Comparison of ENCODE assay signal across 11 cellular contexts in genomic region chr15:101070024-101070423, GRCh38.
DNase-seq lines count a peak whose midpoint lies in the region; ATAC-seq, FAIRE-seq and TF ChIP-seq lines count a peak whose summit lies in the region.
"Had no signal": no experiment of that assay in that cellular context is flagged by ENCODE, and none has a peak within 500 bp of the region (broad histone marks: within the 10 kb centered on the region; RNA-seq: fewer than 3 reads in every experiment).

No MANE protein-coding gene starts in this region.

- intact Hi-C loops in IMR-90 (cut with micrococcal nuclease) = no loop called here

- peak overlapping the region; percentile 86 to 89 for H4K8ac ChIP-seq in IMR-90 (ENCODE audit: low read depth in 2 of 2, low read length in 2 of 2)

- H3K9ac ChIP-seq in IMR-90 (ENCODE audit: low read depth, low read length) (peak overlapping the region; percentile 5), keratinocyte (ENCODE audit: control insufficient read depth, extremely low read depth, insufficient read depth, low read length) (peak overlapping the region; percentile 24)

- no peaks in the 10 kb centered on the region for H3K9me3 Mint-ChIP-seq in activated naive CD8-positive, alpha-beta T cell treated with anti-CD3 and anti-CD28 coated beads for 36 hours
- no peaks in the 10 kb centered on the region for H3K9me3 Mint-ChIP-seq in stimulated activated naive CD8-positive, alpha-beta T cell treated with anti-CD3 and anti-CD28 coated beads, Interleukin-15, amount 100 ng/mL, for 72 hours

- ATAC-seq in IMR-90 (ENCODE audit: low read depth) = no peak
- no peak for ATAC-seq in stimulated activated naive CD8-positive, alpha-beta T cell treated with anti-CD3 and anti-CD28 coated beads, Interleukin-15, amount 100 ng/mL, for 72 hours
- ATAC-seq in HG03469 (IDR thresholded peaks at IDR 0.05; ENCODE audit: unreplicated experiment) = no peak
- ATAC-seq in HG03159 (IDR thresholded peaks at IDR 0.05; ENCODE audit: unreplicated experiment) = no peak

- peak overlapping the region; percentile 77 for H2AFZ ChIP-seq in IMR-90 (replicated peaks; ENCODE audit: low read length, poor library complexity)
- H2AFZ ChIP-seq in keratinocyte (ENCODE audit: control insufficient read depth, low read length) = no peak overlapping the region

- peaks cover 25% of the 10 kb centered on the region for H3K4me1 ChIP-seq in IMR-90 (ENCODE audit: control insufficient read depth, insufficient read depth, low read length)
- peaks cover 27% of the 10 kb centered on the region for H3K4me1 ChIP-seq in keratinocyte (ENCODE audit: control insufficient read depth, extremely low read depth, insufficient read depth, low read length)

- H2AK9ac ChIP-seq in IMR-90 (replicated peaks; ENCODE audit: low read depth, low read length, poor library complexity) = peak overlapping the region; percentile 37

- no peaks in the 10 kb centered on the region for H3K27me3 ChIP-seq in IMR-90 (ENCODE audit: control insufficient read depth, insufficient read depth, low read length)
- H3K27me3 ChIP-seq in keratinocyte (ENCODE audit: control insufficient read depth, extremely low read depth, insufficient read depth, low read length) = no peaks in the 10 kb centered on the region

- no peaks in the 10 kb centered on the region for H3K36me3 Mint-ChIP-seq in activated naive CD8-positive, alpha-beta T cell treated with anti-CD3 and anti-CD28 coated beads for 36 hours

- peaks cover 0 to 16% of the 10 kb centered on the region in 2 experiments; a peak in 1 of 4 replicates for H3K79me1 ChIP-seq in IMR-90 (ENCODE audit: low read depth in 1 of 2, low read length in 2 of 2)

- H3K9me1 ChIP-seq in IMR-90 (ENCODE audit: insufficient read depth, low read length) = peaks cover 23% of the 10 kb centered on the region
- peaks cover 3% of the 10 kb centered on the region for H3K9me1 ChIP-seq in keratinocyte (ENCODE audit: control insufficient read depth, extremely low read depth, insufficient read depth, low read length)

- H3K4me2 ChIP-seq in IMR-90 (ENCODE audit: low read depth, low read length) (no peak overlapping the region), keratinocyte (ENCODE audit: control insufficient read depth, extremely low read depth, insufficient read depth, low read depth, low read length) (peak overlapping the region; percentile 24)

- peak overlapping the region; percentile 41 for H3K56ac ChIP-seq in IMR-90 (ENCODE audit: extremely low read depth, insufficient read depth, low read length)

- TF ChIP-seq CTCF in IMR-90 (conservative IDR thresholded peaks at IDR 0.05; ENCODE audit: low read depth, low read length) (no peak), keratinocyte (optimal IDR thresholded peaks at IDR 0.05 in 1 of 3, IDR thresholded peaks at IDR 0.05 in 1 of 3, conservative IDR thresholded peaks at IDR 0.05 in 1 of 3; ENCODE audit: extremely low read depth in 1 of 3, insufficient read depth in 2 of 3, low read length in 3 of 3) (no peak)

- H3K4me3 ChIP-seq in IMR-90 (ENCODE audit: insufficient read depth, low read depth, low read length) (no peak overlapping the region), keratinocyte (ENCODE audit: control insufficient read depth in 2 of 3, extremely low read depth in 1 of 3, insufficient read depth in 2 of 3, low read depth in 1 of 3, low read length in 3 of 3) (no peak overlapping the region)

- 91% methylated on average over 4 of the region's 6 CpGs; no CpG with 5 or more reads in 1 of the 2 experiments for WGBS in IMR-90 (ENCODE audit: extremely low coverage in 2 of 2, insufficient read length in 1 of 2), 2 experiments

- BruUV-seq in IMR-90 (replicated peaks; lab: Mats Ljungman, UMichigan) = no TSS peak

- peak overlapping the region; percentile 61; the same call in 1 of the 2 replicates for H3K23ac ChIP-seq in IMR-90 (ENCODE audit: low read depth, low read length)

- H3K79me2 ChIP-seq in keratinocyte (ENCODE audit: control insufficient read depth, insufficient read depth, low read length) = no peaks in the 10 kb centered on the region

- in situ Hi-C loops in IMR-90 (cut with MboI; ENCODE audit: low sequenced_read_pairs) = no loop called here

- peak overlapping the region; percentile 89 for H3K18ac ChIP-seq in IMR-90 (ENCODE audit: low read depth, low read length)

- POLR2A ChIA-PET in IMR-90 (lab: Charles Lee; ENCODE audit: unreplicated experiment) = interaction anchor here (0.5 kb wide), 1 partner anchor 182 kb away, joined by 3 read pairs; the partner anchor contains the start of gene CHSY1

- DNase-seq in IMR-90 (no peak), keratinocyte (ENCODE audit: low read depth, low spot score) (no peak), SHP77 (lab: John Stamatoyannopoulos, UW) (no peak)
- no peak for DNase-seq in activated naive CD8-positive, alpha-beta T cell treated with anti-CD3 and anti-CD28 coated beads for 36 hours
- DNase-seq in stimulated activated naive CD8-positive, alpha-beta T cell treated with anti-CD3 and anti-CD28 coated beads, Interleukin-15, amount 100 ng/mL, for 72 hours = no peak
- no peak for DNase-seq in stimulated activated CD4-positive, alpha-beta T cell treated with anti-CD3 and anti-CD28 coated beads, Interleukin-4, amount 100 ng/mL, for 24 hours
- DNase-seq: NCI-H2081 treated with DMSO at 0.1 percent for 48 hours, SIG-M5 had no signal

- peak overlapping the region; percentile 93 for H2BK120ac ChIP-seq in IMR-90 (ENCODE audit: low read depth, low read length)

- no peaks in the 10 kb centered on the region for H3K27me3 Mint-ChIP-seq in activated naive CD8-positive, alpha-beta T cell treated with anti-CD3 and anti-CD28 coated beads for 36 hours
- H3K27me3 Mint-ChIP-seq in stimulated activated naive CD8-positive, alpha-beta T cell treated with anti-CD3 and anti-CD28 coated beads, Interleukin-15, amount 100 ng/mL, for 72 hours = peaks cover 9% of the 10 kb centered on the region

- peak overlapping the region; percentile 78 for H3K14ac ChIP-seq in IMR-90 (replicated peaks; ENCODE audit: low read depth, low read length)

- peak overlapping the region; percentile 92 for H4K91ac ChIP-seq in IMR-90 (ENCODE audit: insufficient read depth, low read depth, low read length)

- H2BK15ac ChIP-seq in IMR-90 (ENCODE audit: low read depth, low read length) = peak overlapping the region; percentile 61; the same call in 1 of the 3 replicates

- no peak overlapping the region for H3K4me3 Mint-ChIP-seq in activated naive CD8-positive, alpha-beta T cell treated with anti-CD3 and anti-CD28 coated beads for 36 hours
- peak overlapping the region in 1 of 2 donors; percentile 12 for H3K4me3 Mint-ChIP-seq in stimulated activated naive CD8-positive, alpha-beta T cell treated with anti-CD3 and anti-CD28 coated beads, Interleukin-15, amount 100 ng/mL, for 72 hours

- TF ChIP-seq POLR2A in IMR-90 (IDR thresholded peaks at IDR 0.05; ENCODE audit: low read depth, low read length) = no peak

- H2BK5ac ChIP-seq in IMR-90 (ENCODE audit: low read depth, low read length, poor library complexity, severe bottlenecking) = peak overlapping the region; percentile 80

- peak overlapping the region; percentile 73 for H2BK20ac ChIP-seq in IMR-90 (ENCODE audit: low read depth, low read length)

- H4K20me1 ChIP-seq in IMR-90 (ENCODE audit: insufficient read depth, low read length) = no peaks in the 10 kb centered on the region
- H4K20me1 ChIP-seq in keratinocyte (ENCODE audit: control insufficient read depth, extremely low read depth, insufficient read depth, low read length) = no peaks in the 10 kb centered on the region

- TF ChIP-seq RAD21 in IMR-90 (IDR thresholded peaks at IDR 0.05; ENCODE audit: low read length) = no peak

- H3K36me3 ChIP-seq in IMR-90 (ENCODE audit: control insufficient read depth, insufficient read depth, low read length) (peaks cover 7% of the 10 kb centered on the region; the same call in 1 of the 2 replicates), keratinocyte (ENCODE audit: control insufficient read depth in 2 of 2, extremely low read depth in 1 of 2, insufficient read depth in 2 of 2, low read length in 2 of 2) (peaks cover 0 to 1% of the 10 kb centered on the region in 2 experiments)

- H3K4ac ChIP-seq in IMR-90 (ENCODE audit: low read depth, low read length) = peak overlapping the region; percentile 88

- peak overlapping the region; percentile 84 for H3K27ac Mint-ChIP-seq in activated naive CD8-positive, alpha-beta T cell treated with anti-CD3 and anti-CD28 coated beads for 36 hours
- H3K27ac Mint-ChIP-seq in stimulated activated naive CD8-positive, alpha-beta T cell treated with anti-CD3 and anti-CD28 coated beads, Interleukin-15, amount 100 ng/mL, for 72 hours = peak overlapping the region; percentile 80 to 88

- dilution Hi-C loops in IMR-90 (cut with HindIII; ENCODE audit: low sequenced_read_pairs, unreplicated experiment) (no loop called here), keratinocyte (cut with MboI; ENCODE audit: extremely low pct_ligation_motif_present, low sequenced_read_pairs) (no loop called here)

- peak overlapping the region; percentile 83 for H2AK5ac ChIP-seq in IMR-90 (ENCODE audit: low read depth, low read length)

- H4K5ac ChIP-seq in IMR-90 (ENCODE audit: low read depth, low read length) = peak overlapping the region; percentile 77

- FAIRE-seq in keratinocyte (lab: Jason Lieb, UNC) = no peak
- FAIRE-seq: colon had no signal

- H3K27ac ChIP-seq in IMR-90 (ENCODE audit: insufficient read depth, low read length) = peak overlapping the region; percentile 94
- peak overlapping the region; percentile 58 for H3K27ac ChIP-seq in keratinocyte (ENCODE audit: control insufficient read depth, insufficient read depth, low read length)

- H3K4me1 Mint-ChIP-seq in activated naive CD8-positive, alpha-beta T cell treated with anti-CD3 and anti-CD28 coated beads for 36 hours = peaks cover 12% of the 10 kb centered on the region
- peaks cover 17% of the 10 kb centered on the region for H3K4me1 Mint-ChIP-seq in stimulated activated naive CD8-positive, alpha-beta T cell treated with anti-CD3 and anti-CD28 coated beads, Interleukin-15, amount 100 ng/mL, for 72 hours

- H3K9me3 ChIP-seq in IMR-90 (ENCODE audit: control insufficient read depth, insufficient read depth, low read length) (no peaks in the 10 kb centered on the region), keratinocyte (ENCODE audit: control insufficient read depth, low read depth, low read length) (no peaks in the 10 kb centered on the region)

- CTCF ChIA-PET in IMR-90 (lab: Yijun Ruan, JAX) = no interaction called here

TF ChIP-seq in IMR-90, 13 proteins besides CTCF, POLR2A, EP300 and RAD21:
- no peak for TF ChIP-seq NFE2L2 (IDR thresholded peaks at IDR 0.05; ENCODE audit: low read depth, low read length)
- no peak for TF ChIP-seq CEBPB (IDR thresholded peaks at IDR 0.05; ENCODE audit: low read depth, low read length)
- no peak for TF ChIP-seq MXI1 (IDR thresholded peaks at IDR 0.05; ENCODE audit: borderline replicate concordance, low read depth, low read length)
- no peak for TF ChIP-seq CHD1 (IDR thresholded peaks at IDR 0.05; ENCODE audit: low read depth, low read length)
TF ChIP-seq in IMR-90: peak in this region for 0.
